8 cellular contexts compared by ENCODE assay signal in the genomic region with DNA sequence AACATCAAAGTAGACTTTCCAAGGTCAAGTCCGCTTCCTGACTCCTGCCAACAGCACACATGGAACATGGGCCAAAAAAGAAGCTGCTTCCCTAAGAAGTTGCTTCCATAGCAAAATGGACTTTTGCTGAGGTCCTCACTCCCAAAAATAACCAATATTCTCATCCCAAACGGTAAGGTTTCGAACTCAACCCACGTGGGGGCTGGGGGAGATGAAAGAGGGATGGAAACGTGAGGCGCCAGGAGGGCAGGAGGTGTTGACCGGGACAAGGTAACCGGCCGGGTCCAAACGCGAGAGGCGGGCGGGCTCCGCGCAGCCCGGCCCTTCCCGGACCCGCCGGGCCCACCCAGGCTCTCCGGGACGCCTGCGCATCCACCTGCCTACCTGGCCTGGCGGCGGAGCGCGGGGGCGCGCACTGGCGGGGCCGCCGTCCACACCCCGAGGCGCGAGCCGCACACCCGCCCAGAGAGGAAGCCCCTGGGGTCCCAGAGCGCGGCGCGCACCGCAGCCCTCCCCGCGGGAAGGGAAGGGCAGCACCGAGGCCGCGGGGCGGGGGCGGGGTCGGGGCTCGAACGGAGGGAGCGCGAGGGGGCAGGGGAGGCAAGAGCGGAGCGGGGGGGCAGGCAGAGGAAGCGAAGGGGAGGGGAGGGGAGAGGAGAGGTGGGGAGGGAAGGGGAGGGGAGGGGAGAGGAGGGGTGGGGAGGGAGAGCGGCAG. TPM values are rescaled to one million over a fixed set of nuclear protein-coding genes. Genes with fewer than 3 reads are reported as not detected.
A peak's percentile ranks its signal among the peaks of the same experiment; 100 is the strongest.
DNase-seq lines count a peak whose midpoint lies in the region; ATAC-seq and TF ChIP-seq lines count a peak whose summit lies in the region.

No MANE protein-coding gene starts in this region.

- H3K36me3 Mint-ChIP-seq in activated naive CD8-positive, alpha-beta T cell treated with anti-CD3 and anti-CD28 coated beads for 36 hours: peaks cover 25% of the 10 kb centered on the region

- peaks cover 49% of the 10 kb centered on the region for H3K4me1 ChIP-seq in BLaER1
- H3K4me1 ChIP-seq in right atrium auricular region: peaks cover 0 to 24% of the 10 kb centered on the region in 2 donors

- H3K27ac Mint-ChIP-seq in activated naive CD8-positive, alpha-beta T cell treated with anti-CD3 and anti-CD28 coated beads for 36 hours: peak overlapping the region; percentile 88

- H3K4me1 Mint-ChIP-seq in activated naive CD8-positive, alpha-beta T cell treated with anti-CD3 and anti-CD28 coated beads for 36 hours: peaks cover 47% of the 10 kb centered on the region

- ATAC-seq in GM19351 (IDR thresholded peaks at IDR 0.05; ENCODE audit: unreplicated experiment) (peak; percentile 28), HG03565 (IDR thresholded peaks at IDR 0.05; ENCODE audit: unreplicated experiment) (peak; percentile 22)

- H3K4me2 ChIP-seq in BLaER1: peak overlapping the region; percentile 97

- no peaks in the 10 kb centered on the region for H3K27me3 ChIP-seq in BLaER1
- no peaks in the 10 kb centered on the region for H3K27me3 ChIP-seq in right atrium auricular region

- no peaks in the 10 kb centered on the region for H3K9me3 Mint-ChIP-seq in activated naive CD8-positive, alpha-beta T cell treated with anti-CD3 and anti-CD28 coated beads for 36 hours

- H3K4me3 Mint-ChIP-seq in activated naive CD8-positive, alpha-beta T cell treated with anti-CD3 and anti-CD28 coated beads for 36 hours: peak overlapping the region; percentile 91

- TF ChIP-seq CTCF in right atrium auricular region (IDR thresholded peaks at IDR 0.05): no peak

- H3K4me3 ChIP-seq in BLaER1 (peak overlapping the region; percentile 87), right atrium auricular region (peak overlapping the region; percentile 74 to 92), skeletal muscle cell (ENCODE audit: low read depth, low read length) (peak overlapping the region; percentile 80)

- no peaks in the 10 kb centered on the region for H3K9me3 ChIP-seq in BLaER1
- no peaks in the 10 kb centered on the region for H3K9me3 ChIP-seq in right atrium auricular region

- DNase-seq in SK-N-DZ (ENCODE audit: low spot score) (peak; percentile 40), right atrium auricular region (ENCODE audit: low spot score) (no peak), skeletal muscle cell (ENCODE audit: low read depth) (no peak), GOT3 (lab: John Stamatoyannopoulos, UW) (no peak)
- peak; percentile 78 for DNase-seq in activated naive CD8-positive, alpha-beta T cell treated with anti-CD3 and anti-CD28 coated beads for 36 hours

- H3K27ac ChIP-seq in BLaER1: peak overlapping the region; percentile 80
- H3K27ac ChIP-seq in right atrium auricular region: peak overlapping the region; percentile 96 to 98

- peaks cover 42% of the 10 kb centered on the region for H4K20me1 ChIP-seq in BLaER1

- H3K36me3 ChIP-seq in BLaER1: peaks cover 15% of the 10 kb centered on the region; the same call in 1 of the 2 replicates
- H3K36me3 ChIP-seq in right atrium auricular region: no peaks in the 10 kb centered on the region

- H3K9ac ChIP-seq in BLaER1: peak overlapping the region; percentile 83

- H3K27me3 Mint-ChIP-seq in activated naive CD8-positive, alpha-beta T cell treated with anti-CD3 and anti-CD28 coated beads for 36 hours: no peaks in the 10 kb centered on the region

RNA-seq across cellular contexts. Expression of gene LMBR1, which starts 0.7 kb away (rescaled TPM):
- 21.9 and 24.9 TPM in 2 replicates for polyA plus RNA-seq in SK-N-DZ (2014; cell fraction: cytosol; rRNA removed)
- 51.7 and 56.1 TPM in 2 replicates for polyA plus RNA-seq in SK-N-DZ (2014; cell fraction: nucleus; rRNA removed)
- total RNA-seq in activated naive CD8-positive, alpha-beta T cell treated with anti-CD3 and anti-CD28 coated beads for 36 hours: 10 to 100 TPM; 47.5 to 50.4 TPM
- total RNA-seq in right atrium auricular region: 10 to 100 TPM; 32.4 to 33.7 TPM

RNA-seq across cellular contexts. Expression of gene NOM1, which starts 57.3 kb away (rescaled TPM):
- 10.6 and 12.6 TPM in 2 replicates for polyA plus RNA-seq in SK-N-DZ (2014; cell fraction: cytosol; rRNA removed)
- polyA plus RNA-seq in SK-N-DZ (2014; cell fraction: nucleus; rRNA removed): 14.4 and 44.8 TPM in 2 replicates
- 10 to 100 TPM; 31.5 to 35.4 TPM for total RNA-seq in activated naive CD8-positive, alpha-beta T cell treated with anti-CD3 and anti-CD28 coated beads for 36 hours
- 1 to 10 TPM; 4.1 to 6.3 TPM for total RNA-seq in right atrium auricular region

Comparison
In these comparisons a context has a peak if more than half of its experiments do, and no peak if none do; other contexts are left out.
1. DNase-seq: peak in SK-N-DZ (single experiment) and activated naive CD8-positive, alpha-beta T cell treated with anti-CD3 and anti-CD28 coated beads for 36 hours (single experiment); none in right atrium auricular region (single experiment), skeletal muscle cell (single experiment) and GOT3 (single experiment).
2. RNA of gene NOM1, which starts 57.3 kb away (total RNA-seq): 31.5 to 35.4 TPM in activated naive CD8-positive, alpha-beta T cell treated with anti-CD3 and anti-CD28 coated beads for 36 hours; 4.1 to 6.3 TPM in right atrium auricular region; every median in the first group is over 4 times any median in the second.
3. Peak in every context shown above with its lines, with median percentiles within 50 percentile points of each other: H3K4me3 ChIP-seq.